ENCODE assay signal across 1 cellular context in the genomic region with DNA sequence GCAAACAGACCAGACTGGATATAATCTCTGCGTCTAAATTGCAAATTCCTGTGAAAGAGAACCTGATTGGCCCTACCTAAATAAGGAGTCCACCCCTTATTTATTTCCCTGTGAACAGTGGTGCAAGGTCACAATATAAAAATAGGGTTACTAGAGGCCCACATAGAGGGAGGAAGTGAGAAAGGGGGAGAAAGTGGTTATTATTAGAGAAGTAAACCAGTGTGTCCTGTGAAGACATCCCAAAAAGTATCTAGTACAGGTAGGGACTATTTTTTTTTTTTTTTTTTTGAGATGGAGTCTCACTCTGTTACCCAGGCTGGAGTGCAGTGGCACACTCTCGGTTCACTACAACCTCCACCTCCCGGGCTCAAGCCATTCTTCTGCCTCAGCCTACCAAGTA.
TF ChIP-seq lines count a peak whose summit lies in the region.

No MANE protein-coding gene starts in this region.

TF ChIP-seq in K562, 482 proteins besides CTCF, POLR2A, EP300 and RAD21:
- no peak for TF ChIP-seq POLR2AphosphoS2 (IDR thresholded peaks at IDR 0.05; ENCODE audit: low read length)
- TF ChIP-seq BCL6 (CRISPR knock-in tag; IDR thresholded peaks at IDR 0.05): no peak
- TF ChIP-seq CEBPG (CRISPR knock-in tag; IDR thresholded peaks at IDR 0.05): no peak
- TF ChIP-seq CEBPG (tag; conservative IDR thresholded peaks at IDR 0.05 in 1 of 2, IDR thresholded peaks at IDR 0.05 in 1 of 2): no peak
- no peak for TF ChIP-seq NCOA6 (IDR thresholded peaks at IDR 0.05)
- TF ChIP-seq EZH2 (IDR thresholded peaks at IDR 0.05; ENCODE audit: borderline replicate concordance, low read depth, low read length): no peak
- TF ChIP-seq, protein P1, sequence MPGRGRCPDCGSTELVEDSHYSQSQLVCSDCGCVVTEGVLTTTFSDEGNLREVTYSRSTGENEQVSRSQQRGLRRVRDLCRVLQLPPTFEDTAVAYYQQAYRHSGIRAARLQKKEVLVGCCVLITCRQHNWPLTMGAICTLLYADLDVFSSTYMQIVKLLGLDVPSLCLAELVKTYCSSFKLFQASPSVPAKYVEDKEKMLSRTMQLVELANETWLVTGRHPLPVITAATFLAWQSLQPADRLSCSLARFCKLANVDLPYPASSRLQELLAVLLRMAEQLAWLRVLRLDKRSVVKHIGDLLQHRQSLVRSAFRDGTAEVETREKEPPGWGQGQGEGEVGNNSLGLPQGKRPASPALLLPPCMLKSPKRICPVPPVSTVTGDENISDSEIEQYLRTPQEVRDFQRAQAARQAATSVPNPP (IDR thresholded peaks at IDR 0.05; ENCODE audit: borderline replicate concordance, insufficient read depth, insufficient read length): no peak
- no peak for TF ChIP-seq ZBTB43 (CRISPR knock-in tag; IDR thresholded peaks at IDR 0.05)
- TF ChIP-seq E2F3 (CRISPR knock-in tag; IDR thresholded peaks at IDR 0.05): no peak
- TF ChIP-seq, protein P2, sequence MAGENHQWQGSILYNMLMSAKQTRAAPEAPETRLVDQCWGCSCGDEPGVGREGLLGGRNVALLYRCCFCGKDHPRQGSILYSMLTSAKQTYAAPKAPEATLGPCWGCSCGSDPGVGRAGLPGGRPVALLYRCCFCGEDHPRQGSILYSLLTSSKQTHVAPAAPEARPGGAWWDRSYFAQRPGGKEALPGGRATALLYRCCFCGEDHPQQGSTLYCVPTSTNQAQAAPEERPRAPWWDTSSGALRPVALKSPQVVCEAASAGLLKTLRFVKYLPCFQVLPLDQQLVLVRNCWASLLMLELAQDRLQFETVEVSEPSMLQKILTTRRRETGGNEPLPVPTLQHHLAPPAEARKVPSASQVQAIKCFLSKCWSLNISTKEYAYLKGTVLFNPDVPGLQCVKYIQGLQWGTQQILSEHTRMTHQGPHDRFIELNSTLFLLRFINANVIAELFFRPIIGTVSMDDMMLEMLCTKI (IDR thresholded peaks at IDR 0.05; ENCODE audit: partially characterized antibody): no peak
TF ChIP-seq in K562: peak in this region for 0.
